In the genomic region with DNA sequence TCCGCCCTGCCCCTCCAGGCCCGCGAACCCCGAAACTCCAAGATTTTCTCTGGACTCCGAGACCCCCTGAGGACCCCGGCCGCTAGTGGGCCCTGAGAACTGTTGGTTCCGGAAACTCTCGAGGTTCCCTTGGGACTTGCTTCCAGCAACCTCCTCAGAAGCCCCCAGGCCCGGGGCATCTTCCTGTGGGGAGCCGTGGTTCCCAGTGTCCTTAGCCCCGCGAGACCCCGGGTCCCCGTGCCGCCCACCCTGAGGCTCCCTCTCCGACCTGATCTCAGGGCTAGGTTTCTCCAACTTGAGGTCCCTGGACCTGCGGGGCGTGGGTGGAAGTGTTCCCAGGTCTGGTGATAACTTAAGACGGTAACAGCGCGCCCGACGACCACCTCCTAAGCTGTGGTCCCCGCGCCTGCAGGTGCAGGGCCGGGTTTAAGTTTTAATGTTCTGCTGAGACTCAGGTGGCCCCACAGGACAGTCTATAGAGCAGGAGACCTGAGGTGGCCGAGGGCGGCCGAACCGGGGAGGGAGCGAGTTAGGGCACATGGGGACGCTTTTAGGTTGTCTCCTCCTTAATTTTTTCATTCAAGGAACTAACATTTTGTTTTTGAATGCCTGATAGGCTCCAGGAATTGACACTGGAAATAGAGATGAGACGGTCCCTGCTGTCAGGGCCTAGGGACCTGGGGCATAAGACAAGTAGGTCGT, we compare ENCODE assay signal across 8 cellular contexts. TPM values are rescaled to one million over a fixed set of nuclear protein-coding genes. Genes with fewer than 3 reads are reported as not detected.
A peak's percentile ranks its signal among the peaks of the same experiment; 100 is the strongest.
DNase-seq lines count a peak whose midpoint lies in the region; ATAC-seq and TF ChIP-seq lines count a peak whose summit lies in the region.

No MANE protein-coding gene starts in this region.

- DNase-seq in HEK293T (ENCODE audit: extremely low spot score) (no peak), fibroblast of the aortic adventitia (ENCODE audit: low read depth) (no peak), retina (peak; percentile 43)
- DNase-seq in activated CD4-positive, alpha-beta T cell treated with anti-CD3 and anti-CD28 coated beads, Interleukin-2, amount 50 U/mL, for 48 hours: peak; percentile 22 to 43

- H3K4me3 ChIP-seq in fibroblast of the aortic adventitia (ENCODE audit: low read depth, low read length): peak overlapping the region; percentile 80

- CTCF ChIA-PET in HEK293T (lab: Yijun Ruan, JAX): no interaction called here

- ATAC-seq in GM18867 (IDR thresholded peaks at IDR 0.05; ENCODE audit: unreplicated experiment) (no peak), HG02884 (IDR thresholded peaks at IDR 0.05; ENCODE audit: unreplicated experiment) (no peak), GM19035 (IDR thresholded peaks at IDR 0.05; ENCODE audit: unreplicated experiment) (no peak), HG03097 (IDR thresholded peaks at IDR 0.05; ENCODE audit: low FRiP score, unreplicated experiment) (no peak)

- POLR2A ChIA-PET in HEK293T (lab: Yijun Ruan, JAX): interaction anchor here (1.6 kb wide), 1 partner anchor 127 kb away, joined by 3 read pairs; no protein-coding TSS in a partner anchor

- TF ChIP-seq CTCF in fibroblast of the aortic adventitia (IDR thresholded peaks at IDR 0.05; ENCODE audit: insufficient read depth, low read length): no peak

TF ChIP-seq in HEK293T, 16 proteins besides CTCF, POLR2A, EP300 and RAD21:
- TF ChIP-seq TARDBP (IDR thresholded peaks at IDR 0.05): no peak
- TF ChIP-seq L3MBTL2 (conservative IDR thresholded peaks at IDR 0.05): 0 out of 2 replicates have a peak, but pooled peaks have one; percentile 10
TF ChIP-seq in HEK293T: peak in this region for 1.

RNA-seq across cellular contexts. Expression of a gene that starts 0.7 kb away (rescaled TPM):
- 18.4 and 78.0 TPM in 2 replicates for total RNA-seq in fibroblast of the aortic adventitia (ENCODE audit: low replicate concordance)

RNA-seq across cellular contexts. Expression of a gene that starts 25.7 kb away (rescaled TPM):
- not detected in 2 replicates for total RNA-seq in fibroblast of the aortic adventitia (ENCODE audit: low replicate concordance)

Comparison
In these comparisons a context has a peak if more than half of its experiments do, and no peak if none do; other contexts are left out.
1. DNase-seq: peak in activated CD4-positive, alpha-beta T cell treated with anti-CD3 and anti-CD28 coated beads, Interleukin-2, amount 50 U/mL, for 48 hours (2 of 2) and retina (single experiment); none in HEK293T (single experiment) and fibroblast of the aortic adventitia (single experiment).